In genomic region chr3:52471371-52472238, GRCh38 we compare ENCODE assay signal across 8 cellular contexts. TPM values are rescaled to one million over a fixed set of nuclear protein-coding genes. Genes with fewer than 3 reads are reported as not detected.
DNase-seq lines count a peak whose midpoint lies in the region; ATAC-seq and TF ChIP-seq lines count a peak whose summit lies in the region.

No MANE protein-coding gene starts in this region.

- ATAC-seq in stimulated activated effector memory CD8-positive, alpha-beta T cell treated with anti-CD3 and anti-CD28 coated beads, Interleukin-12 subunit alpha, Interleukin-12 subunit beta, amount 100 ng/mL, for 72 hours, result no peak

- peaks cover 42% of the 10 kb centered on the region for H3K36me3 ChIP-seq in BJ (ENCODE audit: control insufficient read depth, insufficient read depth, low read length)

- CTCF ChIA-PET in BJ (lab: Yijun Ruan, JAX), result interaction anchor here (0.8 to 2.2 kb wide), 9 partner anchors 8 to 228 kb away, joined by 3 to 11 read pairs (median 3); partner anchors contain the start of gene TNNC1
- CTCF ChIA-PET in activated CD4-positive, alpha-beta memory T cell treated with anti-CD3 and anti-CD28 coated beads for 36 hours (lab: Charles Lee), result interaction anchor here (1.2 to 1.4 kb wide), 2 partner anchors 25 to 27 kb away, joined by 3 read pairs; no protein-coding TSS in a partner anchor

- POLR2A ChIA-PET in BJ (lab: Charles Lee), result interaction anchor here (0.5 kb wide), 1 partner anchor 186 kb away, joined by 7 read pairs; no protein-coding TSS in a partner anchor
- POLR2A ChIA-PET in activated CD4-positive, alpha-beta memory T cell treated with anti-CD3 and anti-CD28 coated beads for 36 hours (lab: Charles Lee), result no interaction called here

- no peaks in the 10 kb centered on the region for H3K27me3 ChIP-seq in BJ (ENCODE audit: control insufficient read depth, insufficient read depth, low read length)

- TF ChIP-seq CTCF in BJ (IDR thresholded peaks at IDR 0.05; ENCODE audit: insufficient read depth, low read depth, low read length), result peak; percentile 69
- peak; percentile 80 for TF ChIP-seq CTCF in HFFc6 (IDR thresholded peaks at IDR 0.05)

- H3K4me1 Mint-ChIP-seq in HFFc6 (ENCODE audit: low read depth), result peaks cover 13% of the 10 kb centered on the region
- H3K4me1 Mint-ChIP-seq in activated CD4-positive, alpha-beta memory T cell treated with anti-CD3 and anti-CD28 coated beads for 36 hours (ENCODE audit: low read depth), result no peaks in the 10 kb centered on the region
- no peaks in the 10 kb centered on the region for H3K4me1 Mint-ChIP-seq in stimulated activated effector memory CD8-positive, alpha-beta T cell treated with anti-CD3 and anti-CD28 coated beads, Interleukin-12 subunit alpha, Interleukin-12 subunit beta, amount 100 ng/mL, for 72 hours

- peaks cover 21% of the 10 kb centered on the region for H3K36me3 Mint-ChIP-seq in HFFc6 (ENCODE audit: low read depth)
- H3K36me3 Mint-ChIP-seq in activated CD4-positive, alpha-beta memory T cell treated with anti-CD3 and anti-CD28 coated beads for 36 hours, result peaks cover 20% of the 10 kb centered on the region
- H3K36me3 Mint-ChIP-seq in stimulated activated effector memory CD8-positive, alpha-beta T cell treated with anti-CD3 and anti-CD28 coated beads, Interleukin-12 subunit alpha, Interleukin-12 subunit beta, amount 100 ng/mL, for 72 hours, result peaks cover 82% of the 10 kb centered on the region

- no peak overlapping the region for H3K4me3 ChIP-seq in BJ (ENCODE audit: low read depth, low read length)

- H3K27ac Mint-ChIP-seq in HFFc6, result no peak overlapping the region
- no peak overlapping the region for H3K27ac Mint-ChIP-seq in activated CD4-positive, alpha-beta memory T cell treated with anti-CD3 and anti-CD28 coated beads for 36 hours
- no peak overlapping the region for H3K27ac Mint-ChIP-seq in stimulated activated effector memory CD8-positive, alpha-beta T cell treated with anti-CD3 and anti-CD28 coated beads, Interleukin-12 subunit alpha, Interleukin-12 subunit beta, amount 100 ng/mL, for 72 hours

- H3K27me3 Mint-ChIP-seq in HFFc6 (ENCODE audit: insufficient read depth), result no peaks in the 10 kb centered on the region; the same call in 1 of the 2 replicates
- no peaks in the 10 kb centered on the region for H3K27me3 Mint-ChIP-seq in activated CD4-positive, alpha-beta memory T cell treated with anti-CD3 and anti-CD28 coated beads for 36 hours

- H3K9me3 Mint-ChIP-seq in HFFc6, result no peaks in the 10 kb centered on the region
- H3K9me3 Mint-ChIP-seq in activated CD4-positive, alpha-beta memory T cell treated with anti-CD3 and anti-CD28 coated beads for 36 hours, result no peaks in the 10 kb centered on the region
- no peaks in the 10 kb centered on the region for H3K9me3 Mint-ChIP-seq in stimulated activated effector memory CD8-positive, alpha-beta T cell treated with anti-CD3 and anti-CD28 coated beads, Interleukin-12 subunit alpha, Interleukin-12 subunit beta, amount 100 ng/mL, for 72 hours

- DNase-seq in BJ (ENCODE audit: low read depth), result no peak
- DNase-seq in HFFc6, result no peak
- DNase-seq in activated CD4-positive, alpha-beta memory T cell treated with anti-CD3 and anti-CD28 coated beads for 36 hours, result peak; percentile 51
- DNase-seq in glomerular visceral epithelial cell (ENCODE audit: extremely low spot score), result peak; percentile 43
- DNase-seq in pons (ENCODE audit: low spot score), result peak; percentile 56
- no peak for DNase-seq in stimulated activated effector memory CD8-positive, alpha-beta T cell treated with anti-CD3 and anti-CD28 coated beads, Interleukin-12 subunit alpha, Interleukin-12 subunit beta, amount 100 ng/mL, for 72 hours (ENCODE audit: low spot score in 2 of 2)
- no peak for DNase-seq in SHP77 treated with DMSO at 0.1 percent for 48 hours (lab: John Stamatoyannopoulos, UW)
- no peak for DNase-seq in NCI-H2171 (lab: John Stamatoyannopoulos, UW)

- intact Hi-C loops in activated CD4-positive, alpha-beta memory T cell treated with anti-CD3 and anti-CD28 coated beads for 36 hours (cut with micrococcal nuclease), result no loop called here

- H3K4me3 Mint-ChIP-seq in HFFc6, result no peak overlapping the region
- no peak overlapping the region for H3K4me3 Mint-ChIP-seq in activated CD4-positive, alpha-beta memory T cell treated with anti-CD3 and anti-CD28 coated beads for 36 hours
- no peak overlapping the region for H3K4me3 Mint-ChIP-seq in stimulated activated effector memory CD8-positive, alpha-beta T cell treated with anti-CD3 and anti-CD28 coated beads, Interleukin-12 subunit alpha, Interleukin-12 subunit beta, amount 100 ng/mL, for 72 hours

RNA-seq across cellular contexts. Expression of gene NISCH, which starts 16.2 kb away (rescaled TPM):
- polyA plus RNA-seq in BJ (2011; rRNA removed), result 66.4 and 95.3 TPM in 2 replicates
- polyA minus RNA-seq in BJ (2011; rRNA and poly(A)+ RNA removed), result 75.1 and 84.2 TPM in 2 replicates
- total RNA-seq in HFFc6 (2021; fragmentation: NEBNext Ultra II Directional; extraction: Animal tissue kit (Norgen Biotek cat#: 25700)), result 10 to 100 TPM; 46.4 to 62.5 (median 55.8) TPM
- 10 to 100 TPM; 50.8 to 60.2 TPM for total RNA-seq in activated CD4-positive, alpha-beta memory T cell treated with anti-CD3 and anti-CD28 coated beads for 36 hours

RNA-seq across cellular contexts. Expression of gene TNNC1, which starts 17.8 kb away (rescaled TPM):
- 1.7 TPM in 2 replicates for polyA plus RNA-seq in BJ (2011; rRNA removed)
- polyA minus RNA-seq in BJ (2011; rRNA and poly(A)+ RNA removed), result 0.71 TPM in 1 of 2 replicates, not detected in the other
- total RNA-seq in HFFc6 (2021; fragmentation: NEBNext Ultra II Directional; extraction: Animal tissue kit (Norgen Biotek cat#: 25700)), result under 1 TPM in 4 of 6 experiments, not detected in 2; 0.35 to 0.55 (median 0.53) TPM
- 1 to 10 TPM; 3.0 to 4.7 TPM for total RNA-seq in activated CD4-positive, alpha-beta memory T cell treated with anti-CD3 and anti-CD28 coated beads for 36 hours

RNA-seq across cellular contexts. Expression of gene STAB1, which starts 23.5 kb away (rescaled TPM):
- polyA plus RNA-seq in BJ (2011; rRNA removed), result 0.01 and 0.05 TPM in 2 replicates
- polyA minus RNA-seq in BJ (2011; rRNA and poly(A)+ RNA removed), result 0.14 TPM in 1 of 2 replicates, not detected in the other
- total RNA-seq in HFFc6 (2021; fragmentation: NEBNext Ultra II Directional; extraction: Animal tissue kit (Norgen Biotek cat#: 25700)), result not detected
- total RNA-seq in activated CD4-positive, alpha-beta memory T cell treated with anti-CD3 and anti-CD28 coated beads for 36 hours, result under 1 TPM in 1 of 2 experiments, not detected in 1; 0.14 TPM

RNA-seq across cellular contexts. Expression of gene SEMA3G, which starts 26.7 kb away (rescaled TPM):
- not detected in 2 replicates for polyA plus RNA-seq in BJ (2011; rRNA removed)
- not detected in 2 replicates for polyA minus RNA-seq in BJ (2011; rRNA and poly(A)+ RNA removed)
- not detected for total RNA-seq in HFFc6 (2021; fragmentation: NEBNext Ultra II Directional; extraction: Animal tissue kit (Norgen Biotek cat#: 25700))
- total RNA-seq in activated CD4-positive, alpha-beta memory T cell treated with anti-CD3 and anti-CD28 coated beads for 36 hours, result under 1 TPM; 0.10 to 0.14 TPM

Comparison
In these comparisons a context has a peak if more than half of its experiments do, and no peak if none do; other contexts are left out.
1. DNase-seq: peak in activated CD4-positive, alpha-beta memory T cell treated with anti-CD3 and anti-CD28 coated beads for 36 hours (single experiment), glomerular visceral epithelial cell (single experiment) and pons (single experiment); none in BJ (single experiment), HFFc6 (single experiment), stimulated activated effector memory CD8-positive, alpha-beta T cell treated with anti-CD3 and anti-CD28 coated beads, Interleukin-12 subunit alpha, Interleukin-12 subunit beta, amount 100 ng/mL, for 72 hours (0 of 2), SHP77 treated with DMSO at 0.1 percent for 48 hours (single experiment) and NCI-H2171 (single experiment).